Comparison of ENCODE assay signal across 1 cellular context in the genomic region with DNA sequence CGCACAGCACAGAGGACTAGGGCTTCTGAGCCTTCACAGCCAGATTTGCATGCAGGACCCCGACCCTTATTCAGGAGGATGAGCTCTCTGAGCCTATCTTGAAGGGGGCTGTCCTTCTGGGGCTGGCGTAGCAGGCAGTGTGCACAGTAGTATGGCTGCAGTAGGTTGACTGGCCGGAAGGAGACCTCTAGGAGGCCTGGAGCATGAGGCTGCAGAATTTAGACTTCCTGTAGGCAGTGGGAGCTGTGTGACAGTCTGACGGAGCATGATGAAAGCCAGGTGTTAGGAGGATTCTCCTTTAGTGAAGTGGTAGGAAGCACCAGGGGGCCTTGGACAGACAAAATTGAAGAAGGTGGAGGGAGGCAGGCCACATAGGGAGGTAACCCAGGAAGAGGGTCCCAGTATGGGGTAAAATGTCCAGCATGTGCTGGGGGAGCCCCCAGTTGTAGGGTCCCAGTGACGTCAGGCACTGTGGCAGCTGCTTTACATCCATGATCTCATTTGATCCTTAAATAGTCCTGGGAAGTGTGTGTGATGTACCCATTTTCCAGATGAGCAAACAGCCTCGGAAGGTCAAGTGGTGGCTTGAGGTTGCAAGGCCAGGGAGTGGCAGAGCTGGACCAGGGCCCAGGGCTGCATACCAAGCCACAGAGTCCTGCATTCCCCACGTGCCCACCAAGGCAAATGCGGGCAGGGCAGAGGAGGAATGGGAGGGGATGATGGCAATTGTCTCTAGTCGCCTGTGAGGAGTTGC.
TF ChIP-seq lines count a peak whose summit lies in the region.

No MANE protein-coding gene starts in this region.

TF ChIP-seq in H1, 55 proteins besides CTCF, POLR2A, EP300 and RAD21:
- TF ChIP-seq SIN3A (conservative IDR thresholded peaks at IDR 0.05 in 1 of 2, IDR thresholded peaks at IDR 0.05 in 1 of 2; ENCODE audit: low read depth in 1 of 2, low read length in 2 of 2), result no peak
- TF ChIP-seq TEAD4 (IDR thresholded peaks at IDR 0.05; ENCODE audit: low read depth, low read length), result 0 out of 2 replicates have a peak, but pooled peaks have one; percentile 14
- TF ChIP-seq GABPA (IDR thresholded peaks at IDR 0.05; ENCODE audit: borderline replicate concordance, insufficient read depth, low read length), result no peak
TF ChIP-seq in H1: peak in this region for 1.
